In the genomic region with DNA sequence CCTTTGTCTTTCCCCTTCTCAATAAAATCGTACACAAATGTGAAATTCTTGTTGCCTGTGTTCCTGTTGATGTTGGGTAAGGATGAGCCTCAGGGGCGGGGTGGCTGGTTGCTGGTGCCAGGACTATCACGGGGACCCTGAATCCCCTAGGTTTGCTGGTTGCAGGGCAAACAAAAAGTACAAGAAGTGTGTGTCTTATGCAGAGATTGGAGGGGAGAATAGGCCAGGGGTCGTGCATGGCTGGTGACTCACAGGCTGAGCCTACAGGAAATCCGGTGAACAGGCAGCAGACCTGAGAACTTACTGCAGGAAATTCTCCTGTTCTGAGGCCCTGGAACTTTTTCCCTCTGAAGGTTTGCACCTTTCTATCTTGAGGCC, we compare ENCODE assay signal across 9 cellular contexts. TPM values are rescaled to one million over a fixed set of nuclear protein-coding genes. Genes with fewer than 3 reads are reported as not detected.
A peak's percentile ranks its signal among the peaks of the same experiment; 100 is the strongest.
DNase-seq lines count a peak whose midpoint lies in the region; ATAC-seq, FAIRE-seq and TF ChIP-seq lines count a peak whose summit lies in the region.
"Had no signal": no experiment of that assay in that cellular context is flagged by ENCODE, and none has a peak within 500 bp of the region (broad histone marks: within the 10 kb centered on the region; RNA-seq: fewer than 3 reads in every experiment).

No MANE protein-coding gene starts in this region.

- H2BK12ac ChIP-seq in H1 (ENCODE audit: low read depth, low read length), result 0 out of 2 replicates have a peak overlapping the region, but pooled peaks have one; percentile 22

- no peak overlapping the region for H3K27ac ChIP-seq in CD8-positive, alpha-beta memory T cell (ENCODE audit: low read depth, low read length)
- H3K27ac ChIP-seq in H1 (ENCODE audit: low read depth, low read length) (no peak overlapping the region), neural progenitor cell (no peak overlapping the region)

- no peak overlapping the region for H4K8ac ChIP-seq in H1 (ENCODE audit: extremely low read depth, insufficient read depth, low read length)

- no peak overlapping the region for H3K56ac ChIP-seq in H1 (replicated peaks; ENCODE audit: insufficient read length, low read depth, low read length)

- H2AFZ ChIP-seq in H1 (ENCODE audit: low read length), result no peak overlapping the region
- no peak overlapping the region for H2AFZ ChIP-seq in neural progenitor cell (replicated peaks)

- no peaks in the 10 kb centered on the region for H3K27me3 Mint-ChIP-seq in CD8-positive, alpha-beta memory T cell
- peaks cover 77% of the 10 kb centered on the region for H3K27me3 Mint-ChIP-seq in neural progenitor cell (ENCODE audit: insufficient read depth, low read depth)

- no peaks in the 10 kb centered on the region for H3K9me3 Mint-ChIP-seq in CD8-positive, alpha-beta memory T cell
- H3K9me3 Mint-ChIP-seq in neural progenitor cell, result peaks cover 3% of the 10 kb centered on the region

- TF ChIP-seq CTCF in H1 (IDR thresholded peaks at IDR 0.05; ENCODE audit: control extremely low read depth in 1 of 3, insufficient read depth in 1 of 3, low read depth in 1 of 3, low read length in 3 of 3), result no peak
- TF ChIP-seq CTCF in neural progenitor cell (IDR thresholded peaks at IDR 0.05), result no peak

- no peak overlapping the region for H4K91ac ChIP-seq in H1 (replicated peaks; ENCODE audit: insufficient read length, low read length)

- H3K27ac Mint-ChIP-seq in CD8-positive, alpha-beta memory T cell, result peak overlapping the region; percentile 68 to 97 (median 88)
- H3K27ac Mint-ChIP-seq in neural progenitor cell, result no peak overlapping the region

- H3K4me1 ChIP-seq in CD8-positive, alpha-beta memory T cell (ENCODE audit: insufficient read depth, low read length), result peaks cover 35% of the 10 kb centered on the region
- H3K4me1 ChIP-seq in H1 (replicated peaks in 1 of 4; ENCODE audit: control insufficient read depth in 3 of 4, insufficient read depth in 4 of 4, low read length in 3 of 4) (peaks cover 3 to 16% (median 10%) of the 10 kb centered on the region in 4 experiments; a peak in 6 of 7 replicates), neural progenitor cell (peaks cover 6% of the 10 kb centered on the region)

- H3K79me2 ChIP-seq in H1 (ENCODE audit: control insufficient read depth in 1 of 2, insufficient read depth in 2 of 2, low read length in 2 of 2) (no peaks in the 10 kb centered on the region), neural progenitor cell (ENCODE audit: low read depth) (no peaks in the 10 kb centered on the region)

- H3K4ac ChIP-seq in H1 (replicated peaks; ENCODE audit: insufficient read length, low read depth, low read length), result no peak overlapping the region

- H3K4me3 Mint-ChIP-seq in CD8-positive, alpha-beta memory T cell, result peak overlapping the region in 6 of 7 donors; percentile 12 to 76 (median 57)
- H3K4me3 Mint-ChIP-seq in neural progenitor cell, result peak overlapping the region; percentile 25

- CTCF ChIA-PET in CD8-positive, alpha-beta memory T cell (lab: Charles Lee), result no interaction called here
- CTCF ChIA-PET in H1 (lab: Charles Lee; ENCODE audit: partially characterized antibody), result no interaction called here

- no peak overlapping the region for H2BK20ac ChIP-seq in H1 (ENCODE audit: low read length)

- H3K27me3 ChIP-seq in CD8-positive, alpha-beta memory T cell (ENCODE audit: insufficient read depth, low read length, poor library complexity, severe bottlenecking), result no peaks in the 10 kb centered on the region
- peaks cover 59 to 75% (median 71%) of the 10 kb centered on the region in 4 experiments for H3K27me3 ChIP-seq in H1 (replicated peaks in 1 of 4; ENCODE audit: control insufficient read depth in 3 of 4, extremely low read depth in 1 of 4, insufficient read depth in 3 of 4, low read length in 3 of 4)
- H3K27me3 ChIP-seq in neural progenitor cell, result peaks cover 90% of the 10 kb centered on the region

- no peaks in the 10 kb centered on the region for H3K36me3 ChIP-seq in CD8-positive, alpha-beta memory T cell (ENCODE audit: insufficient read depth, low read length)
- H3K36me3 ChIP-seq in H1 (ENCODE audit: control insufficient read depth in 2 of 4, insufficient read depth in 4 of 4, low read length in 3 of 4) (no peaks in the 10 kb centered on the region; a peak in 1 of 8 replicates), neural progenitor cell (no peaks in the 10 kb centered on the region)

- no peak overlapping the region for H3K18ac ChIP-seq in H1 (ENCODE audit: extremely low read depth, low read length)

- POLR2A ChIA-PET in CD8-positive, alpha-beta memory T cell (lab: Charles Lee), result no interaction called here
- POLR2A ChIA-PET in H1 (lab: Charles Lee; ENCODE audit: partially characterized antibody), result no interaction called here

- no peak overlapping the region for H2BK5ac ChIP-seq in H1 (ENCODE audit: low read depth, low read length)

- no peak overlapping the region for H2BK15ac ChIP-seq in H1 (ENCODE audit: low read length)

- H3K9me3 ChIP-seq in CD8-positive, alpha-beta memory T cell (ENCODE audit: low read length), result no peaks in the 10 kb centered on the region
- H3K9me3 ChIP-seq in H1 (ENCODE audit: insufficient read depth in 2 of 2, low read depth in 1 of 2, low read length in 1 of 2) (no peaks in the 10 kb centered on the region; a peak in 1 of 4 replicates), neural progenitor cell (ENCODE audit: low read depth) (no peaks in the 10 kb centered on the region)

- no peak overlapping the region for H3K4me3 ChIP-seq in CD8-positive, alpha-beta memory T cell (ENCODE audit: low read length)
- H3K4me3 ChIP-seq in H1 (ENCODE audit: extremely low read depth in 1 of 4, insufficient read depth in 2 of 4, low read depth in 3 of 4, low read length in 4 of 4) (peak overlapping the region in 2 of 4 experiments; percentile 10 to 47; a peak in 2 of 8 replicates), neural progenitor cell (no peak overlapping the region)

- peaks cover 24% of the 10 kb centered on the region for H3F3A ChIP-seq in neural progenitor cell (ENCODE audit: low read depth)

- no peaks in the 10 kb centered on the region; the same call in 1 of the 2 replicates for H3K79me1 ChIP-seq in H1 (ENCODE audit: low read depth, low read length)

- TF ChIP-seq RAD21 in H1 (IDR thresholded peaks at IDR 0.05 in 1 of 2, conservative IDR thresholded peaks at IDR 0.05 in 1 of 2; ENCODE audit: low read depth in 2 of 2, low read length in 2 of 2), result no peak

- H4K5ac ChIP-seq in H1 (ENCODE audit: insufficient read length, low read depth, low read length), result no peak overlapping the region

- FAIRE-seq in H1 (lab: Jason Lieb, UNC), result no peak

- H4K20me1 ChIP-seq in H1 (replicated peaks in 1 of 2; ENCODE audit: control insufficient read depth in 1 of 2, insufficient read depth in 2 of 2, low read length in 2 of 2) (peaks cover 16 to 35% of the 10 kb centered on the region in 2 experiments), neural progenitor cell (ENCODE audit: low read depth) (peaks cover 61% of the 10 kb centered on the region)

- TF ChIP-seq POLR2A in H1 (IDR thresholded peaks at IDR 0.05; ENCODE audit: control extremely low read depth in 1 of 2, low read depth in 2 of 2, low read length in 2 of 2), result no peak

- TF ChIP-seq EP300 in H1 (IDR thresholded peaks at IDR 0.05; ENCODE audit: borderline replicate concordance in 1 of 2, low read depth in 2 of 2, low read length in 2 of 2), result no peak

- no peaks in the 10 kb centered on the region for H3K23me2 ChIP-seq in H1 (ENCODE audit: low read depth, low read length)

- H3K23ac ChIP-seq in H1 (ENCODE audit: insufficient read length), result no peak overlapping the region

- in situ Hi-C loops in ACHN (cut with HindIII; ENCODE audit: low pct_ligation_motif_present, low pct_unique_long_range_greater_than_20kb, low sequenced_read_pairs), result no loop called here

- no peak overlapping the region for H2AK5ac ChIP-seq in H1 (ENCODE audit: low read depth, low read length)

- H3K4me2 ChIP-seq in H1 (ENCODE audit: insufficient read depth in 1 of 2, low read depth in 2 of 2, low read length in 2 of 2) (peak overlapping the region; percentile 66 to 75), neural progenitor cell (no peak overlapping the region)

- H2BK120ac ChIP-seq in H1 (replicated peaks; ENCODE audit: low read depth, low read length), result no peak overlapping the region

- WGBS in H1 (ENCODE audit: extremely low coverage in 1 of 2, insufficient coverage in 1 of 2, insufficient read length in 1 of 2, insufficient replicate concordance in 2 of 2, low coverage in 1 of 2, low lambda C conversion rate in 2 of 2, missing lambda C conversion rate in 1 of 2), 2 experiments, result 11% methylated on average over 5 of the region's 5 CpGs; no CpG with 5 or more reads in 1 of the 2 experiments

- peak in 2 of 5 donors; percentile 26 to 31 for DNase-seq in CD8-positive, alpha-beta memory T cell
- DNase-seq in M059J (ENCODE audit: low read depth), result peak; percentile 57
- DNase-seq in H1 (ENCODE audit: low read depth in 1 of 2, low spot score in 2 of 2), result peak in 1 of 2 experiments; percentile 51
- DNase-seq in neural progenitor cell (ENCODE audit: low spot score), result peak; percentile 20
- no peak for DNase-seq in ACHN
- no peak for DNase-seq in SK-N-DZ (ENCODE audit: low spot score)
- DNase-seq: anterior cingulate cortex had no signal

- no peak overlapping the region for H3K9ac ChIP-seq in H1 (replicated peaks in 1 of 4; ENCODE audit: extremely low read depth in 1 of 4, low read depth in 3 of 4, low read length in 3 of 4)
- no peak overlapping the region for H3K9ac ChIP-seq in neural progenitor cell

- H3K4me1 Mint-ChIP-seq in CD8-positive, alpha-beta memory T cell, result peaks cover 41 to 62% (median 43%) of the 10 kb centered on the region in 3 donors
- peaks cover 24% of the 10 kb centered on the region for H3K4me1 Mint-ChIP-seq in neural progenitor cell

- peaks cover 0 to 18% (median 0%) of the 10 kb centered on the region in 3 donors for H3K36me3 Mint-ChIP-seq in CD8-positive, alpha-beta memory T cell
- no peaks in the 10 kb centered on the region for H3K36me3 Mint-ChIP-seq in neural progenitor cell

- ATAC-seq in GM19351 (IDR thresholded peaks at IDR 0.05; ENCODE audit: unreplicated experiment) (no peak), HG02840 (IDR thresholded peaks at IDR 0.05; ENCODE audit: low FRiP score, unreplicated experiment) (no peak)

- no peak overlapping the region for H3K14ac ChIP-seq in H1 (ENCODE audit: insufficient read length)

RNA-seq across cellular contexts. Expression of a gene that starts 5.5 kb away (rescaled TPM):
- total RNA-seq in CD8-positive, alpha-beta memory T cell, result 1 to 10 TPM; 6.0 to 6.8 TPM
- polyA plus RNA-seq in CD8-positive, alpha-beta memory T cell, result 55.9 TPM
- total RNA-seq in M059J (2014; rRNA removed; shearing (Covaris generic)), result 0.25 and 1.4 TPM in 2 replicates
- 0.17 and 0.29 TPM in 2 replicates for total RNA-seq in H1 (2021; fragmentation: NEBNext Ultra II Directional; extraction: Animal tissue kit (Norgen Biotek cat#: 25700))
- polyA plus RNA-seq in H1 (2011; rRNA removed), result 0.08 and 0.11 TPM in 2 replicates
- 0.14 TPM for polyA plus RNA-seq in H1 (2011; cell fraction: cytosol; rRNA removed)
- polyA plus RNA-seq in H1 (2011; cell fraction: nucleus; rRNA removed), result 0.30 TPM
- 0.11 TPM in 1 of 4 replicates, not detected in the others for polyA plus RNA-seq in H1 (2012, experiment 1 of 2)
- not detected for polyA plus RNA-seq in H1 (2012, experiment 2 of 2)
- not detected for polyA plus RNA-seq in H1 (2013, experiment 1 of 2)
- polyA plus RNA-seq in H1 (2013, experiment 2 of 2), result 0.04 TPM
- 0.56 and 1.2 TPM in 2 replicates for polyA minus RNA-seq in H1 (2011; rRNA and poly(A)+ RNA removed)
- not detected for polyA minus RNA-seq in H1 (2011; cell fraction: cytosol; rRNA and poly(A)+ RNA removed)
- polyA minus RNA-seq in H1 (2011; cell fraction: nucleus; rRNA and poly(A)+ RNA removed), result 1.2 TPM
- 0.17 and 0.74 TPM in 2 replicates for total RNA-seq in neural progenitor cell (ENCODE audit: low replicate concordance)
- 0.16 and 0.74 TPM in 2 replicates for polyA plus RNA-seq in SK-N-DZ (2014; cell fraction: cytosol; rRNA removed)
- 1.0 and 1.2 TPM in 2 replicates for polyA plus RNA-seq in SK-N-DZ (2014; cell fraction: nucleus; rRNA removed)

Comparison
In these comparisons a context has a peak if more than half of its experiments do, and no peak if none do; other contexts are left out.
1. DNase-seq: peak in M059J (single experiment) and neural progenitor cell (single experiment); none in ACHN (single experiment) and SK-N-DZ (single experiment).